ENCODE assay signal across 9 cellular contexts in the genomic region with DNA sequence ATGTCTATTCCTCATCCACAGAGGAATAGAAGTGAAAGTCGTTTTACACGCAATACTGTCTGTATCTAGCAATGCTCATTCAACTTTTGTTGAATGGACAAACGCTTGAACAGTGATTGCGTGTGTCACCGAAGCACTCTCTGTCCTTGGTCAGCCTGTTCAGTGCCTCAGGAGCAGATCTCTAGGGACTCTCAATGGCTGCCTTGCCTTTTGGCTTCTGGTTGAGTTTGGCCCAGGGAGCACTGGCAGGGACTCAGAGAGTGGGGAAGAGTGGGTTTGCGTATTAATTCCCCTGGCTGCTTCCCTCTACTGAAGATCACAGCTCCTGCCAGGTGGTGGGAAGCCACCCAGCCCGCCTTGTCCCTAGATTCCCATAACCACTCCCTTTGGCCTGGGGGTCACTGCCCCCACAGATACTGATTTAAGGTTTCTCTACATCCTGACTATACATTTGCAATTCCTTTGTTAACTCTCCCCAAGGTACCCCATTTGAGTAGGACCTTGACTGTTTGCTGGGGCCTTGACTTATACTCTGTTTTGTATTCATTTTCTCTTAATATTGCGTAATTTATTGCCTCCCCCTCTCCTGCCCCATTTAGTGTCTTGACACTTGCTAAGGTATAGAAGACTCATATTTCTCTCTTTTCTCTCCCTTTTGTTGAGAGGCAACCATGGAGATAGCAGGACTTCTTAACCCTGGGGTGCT.
DNase-seq lines count a peak whose midpoint lies in the region; ATAC-seq and TF ChIP-seq lines count a peak whose summit lies in the region.
"Had no signal": no experiment of that assay in that cellular context is flagged by ENCODE, and none has a peak within 500 bp of the region (broad histone marks: within the 10 kb centered on the region; RNA-seq: fewer than 3 reads in every experiment).

No MANE protein-coding gene starts in this region.

- H3K27ac ChIP-seq in mesenchymal stem cell (ENCODE audit: low read length, poor library complexity, severe bottlenecking) (no peak overlapping the region), subcutaneous abdominal adipose tissue (ENCODE audit: low read depth, low read length) (peak overlapping the region; percentile 89)

- H3K9me3 Mint-ChIP-seq in activated CD8-positive, alpha-beta T cell treated with anti-CD3 and anti-CD28 coated beads for 36 hours: no peaks in the 10 kb centered on the region
- H3K9me3 Mint-ChIP-seq in activated CD8-positive, alpha-beta T cell treated with anti-CD3 and anti-CD28 coated beads, Interleukin-2, amount 10 ng/mL, durations not matched to agents 7 days and 5 days (ENCODE audit: insufficient read depth): no peaks in the 10 kb centered on the region
- H3K9me3 Mint-ChIP-seq in activated naive CD8-positive, alpha-beta T cell treated with anti-CD3 and anti-CD28 coated beads for 36 hours: no peaks in the 10 kb centered on the region
- H3K9me3 Mint-ChIP-seq: activated CD4-positive, alpha-beta memory T cell treated with anti-CD3 and anti-CD28 coated beads for 36 hours had no signal

- H2BK12ac ChIP-seq in mesenchymal stem cell (ENCODE audit: low read length in 2 of 2): no peak overlapping the region

- H2BK15ac ChIP-seq in mesenchymal stem cell (ENCODE audit: low read depth, poor library complexity, severe bottlenecking): no peak overlapping the region

- H4K8ac ChIP-seq in mesenchymal stem cell (ENCODE audit: low read length): no peak overlapping the region

- H3K4me3 ChIP-seq in mesenchymal stem cell (ENCODE audit: insufficient read depth in 1 of 2, low read depth in 1 of 2, low read length in 2 of 2) (peak overlapping the region in 1 of 2 experiments; percentile 42), subcutaneous abdominal adipose tissue (ENCODE audit: low read depth in 1 of 5, low read length in 5 of 5) (peak overlapping the region in 1 of 5 donors; percentile 8)

- H2AFZ ChIP-seq in mesenchymal stem cell (ENCODE audit: low read depth, low read length): peak overlapping the region; percentile 36

- peak overlapping the region; percentile 31 for H2AK5ac ChIP-seq in mesenchymal stem cell (ENCODE audit: low read length, severe bottlenecking)

- no peak for DNase-seq in activated CD8-positive, alpha-beta T cell treated with anti-CD3 and anti-CD28 coated beads for 36 hours
- DNase-seq in activated CD8-positive, alpha-beta T cell treated with anti-CD3 and anti-CD28 coated beads, Interleukin-2, amount 10 ng/mL, durations not matched to agents 7 days and 5 days: no peak
- no peak for DNase-seq in activated naive CD8-positive, alpha-beta T cell treated with anti-CD3 and anti-CD28 coated beads for 36 hours
- no peak for DNase-seq in mesenchymal stem cell

- no peak overlapping the region for H3K4me3 Mint-ChIP-seq in activated CD8-positive, alpha-beta T cell treated with anti-CD3 and anti-CD28 coated beads for 36 hours
- H3K4me3 Mint-ChIP-seq in activated CD8-positive, alpha-beta T cell treated with anti-CD3 and anti-CD28 coated beads, Interleukin-2, amount 10 ng/mL, durations not matched to agents 7 days and 5 days: no peak overlapping the region
- no peak overlapping the region for H3K4me3 Mint-ChIP-seq in activated naive CD8-positive, alpha-beta T cell treated with anti-CD3 and anti-CD28 coated beads for 36 hours
- H3K4me3 Mint-ChIP-seq: activated CD4-positive, alpha-beta memory T cell treated with anti-CD3 and anti-CD28 coated beads for 36 hours had no signal

- H3K79me1 ChIP-seq in mesenchymal stem cell (replicated peaks; ENCODE audit: low read length, poor library complexity, severe bottlenecking): no peaks in the 10 kb centered on the region

- H3K4me1 Mint-ChIP-seq in activated CD8-positive, alpha-beta T cell treated with anti-CD3 and anti-CD28 coated beads for 36 hours (ENCODE audit: low read depth): peaks cover 40% of the 10 kb centered on the region
- H3K4me1 Mint-ChIP-seq in activated CD8-positive, alpha-beta T cell treated with anti-CD3 and anti-CD28 coated beads, Interleukin-2, amount 10 ng/mL, durations not matched to agents 7 days and 5 days (ENCODE audit: low read depth): peaks cover 20% of the 10 kb centered on the region
- H3K4me1 Mint-ChIP-seq in activated naive CD8-positive, alpha-beta T cell treated with anti-CD3 and anti-CD28 coated beads for 36 hours: peaks cover 30% of the 10 kb centered on the region

- no peaks in the 10 kb centered on the region for H3K27me3 Mint-ChIP-seq in activated CD8-positive, alpha-beta T cell treated with anti-CD3 and anti-CD28 coated beads for 36 hours
- H3K27me3 Mint-ChIP-seq in activated CD8-positive, alpha-beta T cell treated with anti-CD3 and anti-CD28 coated beads, Interleukin-2, amount 10 ng/mL, durations not matched to agents 7 days and 5 days (ENCODE audit: low read depth): peaks cover 3% of the 10 kb centered on the region
- H3K27me3 Mint-ChIP-seq in activated naive CD8-positive, alpha-beta T cell treated with anti-CD3 and anti-CD28 coated beads for 36 hours: no peaks in the 10 kb centered on the region

- WGBS in mesenchymal stem cell: 95% methylated on average over 8 of the region's 8 CpGs

- no peak overlapping the region for H4K91ac ChIP-seq in mesenchymal stem cell (ENCODE audit: low read length)

- H3K14ac ChIP-seq in mesenchymal stem cell (ENCODE audit: low read length in 2 of 2): no peak overlapping the region

- POLR2A ChIA-PET in activated CD8-positive, alpha-beta T cell treated with anti-CD3 and anti-CD28 coated beads for 36 hours (lab: Charles Lee): no interaction called here
- POLR2A ChIA-PET in activated CD8-positive, alpha-beta T cell treated with anti-CD3 and anti-CD28 coated beads, Interleukin-2, amount 10 ng/mL, durations not matched to agents 7 days and 5 days (lab: Charles Lee): no interaction called here

- intact Hi-C loops in activated CD8-positive, alpha-beta T cell treated with anti-CD3 and anti-CD28 coated beads for 36 hours (cut with micrococcal nuclease): loop anchor here (1.0 to 5.0 kb wide), 2 partner anchors 65 to 137 kb away; no protein-coding TSS in a partner anchor

- no peak overlapping the region for H3K4me2 ChIP-seq in mesenchymal stem cell (ENCODE audit: low read length, poor library complexity, severe bottlenecking)

- no peak overlapping the region for H3K4ac ChIP-seq in mesenchymal stem cell (ENCODE audit: low read depth in 1 of 2, low read length in 2 of 2)

- H3K9me3 ChIP-seq in mesenchymal stem cell (ENCODE audit: control insufficient read depth, low read length) (no peaks in the 10 kb centered on the region), subcutaneous abdominal adipose tissue (ENCODE audit: control insufficient read depth in 5 of 5, low read length in 5 of 5) (no peaks in the 10 kb centered on the region)

- TF ChIP-seq CTCF in activated CD8-positive, alpha-beta T cell treated with anti-CD3 and anti-CD28 coated beads for 36 hours (IDR thresholded peaks at IDR 0.05): no peak

- H3K36me3 ChIP-seq in mesenchymal stem cell (ENCODE audit: control insufficient read depth in 1 of 2, insufficient read depth in 2 of 2, low read depth in 1 of 2, low read length in 2 of 2): no peaks in the 10 kb centered on the region
- H3K36me3 ChIP-seq in subcutaneous abdominal adipose tissue (ENCODE audit: control insufficient read depth in 5 of 5, insufficient read depth in 5 of 5, low read length in 5 of 5): no peaks in the 10 kb centered on the region

- H3K36me3 Mint-ChIP-seq in activated CD8-positive, alpha-beta T cell treated with anti-CD3 and anti-CD28 coated beads for 36 hours (ENCODE audit: low read depth): no peaks in the 10 kb centered on the region
- no peaks in the 10 kb centered on the region for H3K36me3 Mint-ChIP-seq in activated CD8-positive, alpha-beta T cell treated with anti-CD3 and anti-CD28 coated beads, Interleukin-2, amount 10 ng/mL, durations not matched to agents 7 days and 5 days (ENCODE audit: low read depth)
- H3K36me3 Mint-ChIP-seq in activated naive CD8-positive, alpha-beta T cell treated with anti-CD3 and anti-CD28 coated beads for 36 hours: no peaks in the 10 kb centered on the region
- H3K36me3 Mint-ChIP-seq: activated CD4-positive, alpha-beta memory T cell treated with anti-CD3 and anti-CD28 coated beads for 36 hours had no signal

- H3K27me3 ChIP-seq in mesenchymal stem cell (ENCODE audit: control insufficient read depth in 1 of 2, insufficient read depth in 1 of 2, low read length in 2 of 2): no peaks in the 10 kb centered on the region
- H3K27me3 ChIP-seq in subcutaneous abdominal adipose tissue (ENCODE audit: control insufficient read depth in 5 of 5, insufficient read depth in 4 of 5, low read length in 5 of 5): no peaks in the 10 kb centered on the region

- ATAC-seq in activated CD8-positive, alpha-beta T cell treated with anti-CD3 and anti-CD28 coated beads for 36 hours: no peak
- no peak for ATAC-seq in activated CD8-positive, alpha-beta T cell treated with anti-CD3 and anti-CD28 coated beads, Interleukin-2, amount 10 ng/mL, durations not matched to agents 7 days and 5 days
- ATAC-seq in GM19328 (IDR thresholded peaks at IDR 0.05; ENCODE audit: unreplicated experiment) (no peak), GM18868 (IDR thresholded peaks at IDR 0.05; ENCODE audit: unreplicated experiment) (no peak), GM18517 (IDR thresholded peaks at IDR 0.05; ENCODE audit: unreplicated experiment) (no peak)

- peak overlapping the region; percentile 82 for H3K27ac Mint-ChIP-seq in activated CD8-positive, alpha-beta T cell treated with anti-CD3 and anti-CD28 coated beads for 36 hours
- no peak overlapping the region for H3K27ac Mint-ChIP-seq in activated CD8-positive, alpha-beta T cell treated with anti-CD3 and anti-CD28 coated beads, Interleukin-2, amount 10 ng/mL, durations not matched to agents 7 days and 5 days
- H3K27ac Mint-ChIP-seq in activated naive CD8-positive, alpha-beta T cell treated with anti-CD3 and anti-CD28 coated beads for 36 hours: peak overlapping the region; percentile 80

- H3K23ac ChIP-seq in mesenchymal stem cell (ENCODE audit: low read length in 2 of 2): no peak overlapping the region

- H2BK5ac ChIP-seq in mesenchymal stem cell (ENCODE audit: low read depth, low read length, poor library complexity, severe bottlenecking): no peak overlapping the region

- H3K9ac ChIP-seq in mesenchymal stem cell (ENCODE audit: low read length) (peak overlapping the region; percentile 65), subcutaneous abdominal adipose tissue (ENCODE audit: low read length in 5 of 5) (peak overlapping the region in 3 of 5 donors; percentile 1 to 49 (median 48))

- CTCF ChIA-PET in activated CD8-positive, alpha-beta T cell treated with anti-CD3 and anti-CD28 coated beads for 36 hours (lab: Charles Lee): interaction anchor here (0.5 to 8.8 kb wide), 24 partner anchors 11 to 201 kb away, joined by 3 to 160 read pairs (median 4); no protein-coding TSS in a partner anchor
- CTCF ChIA-PET in activated CD8-positive, alpha-beta T cell treated with anti-CD3 and anti-CD28 coated beads, Interleukin-2, amount 10 ng/mL, durations not matched to agents 7 days and 5 days (lab: Charles Lee): interaction anchor here (0.6 to 3.1 kb wide), 21 partner anchors 12 to 238 kb away, joined by 3 to 48 read pairs (median 5); a partner anchor contains a TSS

- H3K4me1 ChIP-seq in mesenchymal stem cell (ENCODE audit: control insufficient read depth, insufficient read depth, low read depth, low read length): peaks cover 9% of the 10 kb centered on the region
- peaks cover 8 to 27% (median 22%) of the 10 kb centered on the region in 5 donors for H3K4me1 ChIP-seq in subcutaneous abdominal adipose tissue (ENCODE audit: control insufficient read depth in 5 of 5, insufficient read depth in 5 of 5, low read length in 5 of 5)

- peak overlapping the region in 1 of 2 experiments; percentile 68 for H3K18ac ChIP-seq in mesenchymal stem cell (ENCODE audit: low read depth in 1 of 2, low read length in 2 of 2)

- no peak overlapping the region for H2BK120ac ChIP-seq in mesenchymal stem cell (ENCODE audit: low read depth, low read length)
